Comparison of ENCODE assay signal across 29 cellular contexts in the genomic region with DNA sequence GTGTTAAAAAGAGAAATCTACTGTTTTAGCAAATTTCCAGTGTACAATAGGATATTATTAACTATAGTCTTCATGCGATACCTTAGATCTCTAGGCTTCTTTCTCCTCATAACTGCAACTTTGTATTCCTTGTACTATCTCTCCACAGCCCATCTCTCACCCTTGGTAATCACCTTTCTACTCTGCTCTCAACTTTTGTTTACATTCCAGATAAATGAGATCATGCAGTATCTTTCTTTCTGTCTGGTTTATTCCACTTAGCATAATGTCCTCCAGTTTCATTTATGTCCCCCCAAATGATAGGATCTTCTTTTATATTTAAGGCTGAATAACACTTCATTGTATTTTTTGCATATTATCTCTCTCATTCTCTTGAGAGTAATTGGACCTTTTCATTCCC.
"Had no signal": no experiment of that assay in that cellular context is flagged by ENCODE, and none has a peak within 500 bp of the region (broad histone marks: within the 10 kb centered on the region; RNA-seq: fewer than 3 reads in every experiment).

No MANE protein-coding gene starts in this region.

- H3K36me3 ChIP-seq: adrenal gland, breast epithelium, colonic mucosa, esophagus squamous epithelium, gastrocnemius medialis, ovary, prostate gland, spleen, thoracic aorta, upper lobe of left lung had no signal

- H3K27ac ChIP-seq: adrenal gland, breast epithelium, colonic mucosa, dorsolateral prefrontal cortex, esophagus squamous epithelium, gastrocnemius medialis, ovary, prostate gland, spleen, thoracic aorta, upper lobe of left lung had no signal

- H3K36me3 Mint-ChIP-seq: activated naive CD8-positive, alpha-beta T cell; natural killer cell had no signal

- H3K27ac Mint-ChIP-seq: activated B cell treated with CpG ODN at 0.5 μM for 24 hours; activated CD4-positive, alpha-beta T cell treated with anti-CD3 and anti-CD28 coated beads for 36 hours; activated naive CD8-positive, alpha-beta T cell; activated T-helper 2 cell treated with anti-CD3 and anti-CD28 coated beads, Interferon-gamma antibody, Interleukin-2, Interleukin-4, amounts not matched to agents 10 μg/mL and 5 μg/mL and 100 μg/mL, durations not matched to agents 14 hours and 24 hours and 36 hours; effector memory CD8-positive, alpha-beta T cell; natural killer cell; T-helper 1 cell treated with Interleukin-12 subunit alpha and Interleukin-12 subunit beta and Interleukin-4 antibody, amounts not matched to agents 30 μg/mL and 1 μg/mL, for 36 hours had no signal

- H3K4me3 Mint-ChIP-seq: activated B cell treated with CpG ODN at 0.5 μM for 24 hours; activated CD4-positive, alpha-beta T cell treated with anti-CD3 and anti-CD28 coated beads for 36 hours; activated naive CD8-positive, alpha-beta T cell; activated T-cell treated with anti-CD3 and anti-CD28 coated beads, Interleukin-2, amount 50 U/mL, for 4 hours; effector memory CD8-positive, alpha-beta T cell; natural killer cell; T-helper 1 cell treated with Interleukin-12 subunit alpha and Interleukin-12 subunit beta and Interleukin-4 antibody, amounts not matched to agents 30 μg/mL and 1 μg/mL, for 36 hours had no signal

- H3K4me3 ChIP-seq: adrenal gland, breast epithelium, colonic mucosa, dorsolateral prefrontal cortex, esophagus squamous epithelium, gastrocnemius medialis, lung, ovary, prostate gland, spleen, thoracic aorta, upper lobe of left lung had no signal

- H3K9me3 ChIP-seq: adrenal gland, breast epithelium, colonic mucosa, esophagus squamous epithelium, gastrocnemius medialis, ovary, prostate gland, thoracic aorta, upper lobe of left lung had no signal

- H3K27me3 ChIP-seq: adrenal gland, breast epithelium, colonic mucosa, dorsolateral prefrontal cortex, esophagus squamous epithelium, gastrocnemius medialis, ovary, spleen, upper lobe of left lung had no signal

- H3K4me1 ChIP-seq: adrenal gland, breast epithelium, colonic mucosa, esophagus squamous epithelium, gastrocnemius medialis, prostate gland, spleen, upper lobe of left lung had no signal

- DNase-seq: activated B cell treated with CpG ODN at 0.5 μM for 24 hours; activated CD4-positive, alpha-beta T cell treated with anti-CD3 and anti-CD28 coated beads for 36 hours; activated CD4-positive, alpha-beta T cell treated with anti-CD3 and anti-CD28 coated beads, Interleukin-2, amount 50 U/mL, for 4 hours; activated CD8-positive, alpha-beta memory T cell treated with anti-CD3 and anti-CD28 coated beads, Interleukin-2, amount 50 U/mL, for 48 hours; activated naive CD4-positive, alpha-beta T cell; activated T-cell treated with anti-CD3 and anti-CD28 coated beads, Interleukin-2, amount 50 U/mL, for 4 hours; adrenal gland; colonic mucosa; dorsolateral prefrontal cortex; effector memory CD8-positive, alpha-beta T cell; esophagus squamous epithelium; gastrocnemius medialis; hippocampal formation; islet precursor cell; natural killer cell; ovary; spleen; stimulated activated CD4-positive, alpha-beta T cell treated with anti-CD3 and anti-CD28 coated beads, Interleukin-4, amount 100 ng/mL, for 1 hour; stimulated activated naive CD4-positive, alpha-beta T cell; T1000; upper lobe of left lung had no signal

- ATAC-seq: activated CD4-positive, alpha-beta T cell treated with anti-CD3 and anti-CD28 coated beads for 36 hours; activated T-cell treated with anti-CD3 and anti-CD28 coated beads, Interleukin-2, amount 50 U/mL, for 4 hours; effector memory CD8-positive, alpha-beta T cell; gastrocnemius medialis; left lobe of liver; natural killer cell had no signal

- H3K4me1 Mint-ChIP-seq: activated B cell treated with CpG ODN at 0.5 μM for 24 hours; activated CD4-positive, alpha-beta T cell treated with anti-CD3 and anti-CD28 coated beads for 36 hours; natural killer cell had no signal

- H3K9me3 Mint-ChIP-seq: T-helper 1 cell treated with Interleukin-12 subunit alpha and Interleukin-12 subunit beta and Interleukin-4 antibody, amounts not matched to agents 30 μg/mL and 1 μg/mL, for 36 hours had no signal

- H3K27me3 Mint-ChIP-seq: activated naive CD8-positive, alpha-beta T cell; effector memory CD8-positive, alpha-beta T cell had no signal
